In genomic region chr5:141382469-141383294, GRCh38 we compare ENCODE assay signal across 8 cellular contexts. TPM values are rescaled to one million over a fixed set of nuclear protein-coding genes. Genes with fewer than 3 reads are reported as not detected.
DNase-seq lines count a peak whose midpoint lies in the region; ATAC-seq lines count a peak whose summit lies in the region.

TSS of gene PCDHGA7 (plus strand) at chr5:141382742. CDS start at chr5:141382900, 158 bp downstream.

- POLR2A ChIA-PET in T-cell (lab: Charles Lee): no interaction called here

- peak within 1 kb of the TSS; percentile 47 to 62 (median 60) for H3K4me3 Mint-ChIP-seq in T-cell
- peak within 1 kb of the TSS; percentile 36 for H3K4me3 Mint-ChIP-seq in stimulated activated effector memory CD8-positive, alpha-beta T cell treated with anti-CD3 and anti-CD28 coated beads, Interleukin-12 subunit alpha, Interleukin-12 subunit beta, amount 100 ng/mL, for 72 hours

- H3K27me3 Mint-ChIP-seq in T-cell: peaks cover 67 to 77% of the 10 kb centered on the region in 2 donors

- CTCF ChIA-PET in T-cell (lab: Charles Lee): no interaction called here

- H3K9me3 Mint-ChIP-seq in T-cell: peaks cover 0 to 38% (median 29%) of the 10 kb centered on the region in 3 donors
- peaks cover 3% of the 10 kb centered on the region for H3K9me3 Mint-ChIP-seq in stimulated activated effector memory CD8-positive, alpha-beta T cell treated with anti-CD3 and anti-CD28 coated beads, Interleukin-12 subunit alpha, Interleukin-12 subunit beta, amount 100 ng/mL, for 72 hours

- H3K36me3 Mint-ChIP-seq in T-cell: peaks cover 10% of the 10 kb centered on the region
- H3K36me3 Mint-ChIP-seq in stimulated activated effector memory CD8-positive, alpha-beta T cell treated with anti-CD3 and anti-CD28 coated beads, Interleukin-12 subunit alpha, Interleukin-12 subunit beta, amount 100 ng/mL, for 72 hours: peaks cover 6% of the 10 kb centered on the region

- ATAC-seq in T-cell (replicated peaks in 1 of 4) (peak in 1 of 4 experiments; percentile 13), HG02588 (IDR thresholded peaks at IDR 0.05; ENCODE audit: unreplicated experiment) (no peak), GM18858 (IDR thresholded peaks at IDR 0.05; ENCODE audit: unreplicated experiment) (no peak)
- no peak for ATAC-seq in stimulated activated effector memory CD8-positive, alpha-beta T cell treated with anti-CD3 and anti-CD28 coated beads, Interleukin-12 subunit alpha, Interleukin-12 subunit beta, amount 100 ng/mL, for 72 hours

- DNase-seq in NCI-H510A treated with DMSO at 0.1 percent for 48 hours (lab: John Stamatoyannopoulos, UW) (peak; percentile 24), NCI-H510A (lab: John Stamatoyannopoulos, UW) (no peak), T-cell (no peak), fibroblast of the conjunctiva (ENCODE audit: low read depth) (peak; percentile 14), NCI-H187 (lab: John Stamatoyannopoulos, UW) (no peak)
- DNase-seq in stimulated activated effector memory CD8-positive, alpha-beta T cell treated with anti-CD3 and anti-CD28 coated beads, Interleukin-12 subunit alpha, Interleukin-12 subunit beta, amount 100 ng/mL, for 72 hours (ENCODE audit: low spot score in 2 of 2): no peak

- H3K27ac Mint-ChIP-seq in T-cell: no peak within 1 kb of the TSS
- H3K27ac Mint-ChIP-seq in stimulated activated effector memory CD8-positive, alpha-beta T cell treated with anti-CD3 and anti-CD28 coated beads, Interleukin-12 subunit alpha, Interleukin-12 subunit beta, amount 100 ng/mL, for 72 hours: no peak within 1 kb of the TSS

- peaks cover 0 to 6% (median 0%) of the 10 kb centered on the region in 3 donors for H3K4me1 Mint-ChIP-seq in T-cell
- H3K4me1 Mint-ChIP-seq in stimulated activated effector memory CD8-positive, alpha-beta T cell treated with anti-CD3 and anti-CD28 coated beads, Interleukin-12 subunit alpha, Interleukin-12 subunit beta, amount 100 ng/mL, for 72 hours: no peaks in the 10 kb centered on the region

RNA-seq across cellular contexts. Expression of gene PCDHGA7, which starts in this region (rescaled TPM):
- total RNA-seq in T-cell: under 1 TPM; 0.16 to 0.53 (median 0.21) TPM

Comparison
In these comparisons a context has a peak if more than half of its experiments do, and no peak if none do; other contexts are left out.
1. DNase-seq: peak in NCI-H510A treated with DMSO at 0.1 percent for 48 hours (single experiment) and fibroblast of the conjunctiva (single experiment); none in NCI-H510A (single experiment), T-cell (0 of 34), stimulated activated effector memory CD8-positive, alpha-beta T cell treated with anti-CD3 and anti-CD28 coated beads, Interleukin-12 subunit alpha, Interleukin-12 subunit beta, amount 100 ng/mL, for 72 hours (0 of 2) and NCI-H187 (0 of 2).